15 cellular contexts compared by ENCODE assay signal in the genomic region with DNA sequence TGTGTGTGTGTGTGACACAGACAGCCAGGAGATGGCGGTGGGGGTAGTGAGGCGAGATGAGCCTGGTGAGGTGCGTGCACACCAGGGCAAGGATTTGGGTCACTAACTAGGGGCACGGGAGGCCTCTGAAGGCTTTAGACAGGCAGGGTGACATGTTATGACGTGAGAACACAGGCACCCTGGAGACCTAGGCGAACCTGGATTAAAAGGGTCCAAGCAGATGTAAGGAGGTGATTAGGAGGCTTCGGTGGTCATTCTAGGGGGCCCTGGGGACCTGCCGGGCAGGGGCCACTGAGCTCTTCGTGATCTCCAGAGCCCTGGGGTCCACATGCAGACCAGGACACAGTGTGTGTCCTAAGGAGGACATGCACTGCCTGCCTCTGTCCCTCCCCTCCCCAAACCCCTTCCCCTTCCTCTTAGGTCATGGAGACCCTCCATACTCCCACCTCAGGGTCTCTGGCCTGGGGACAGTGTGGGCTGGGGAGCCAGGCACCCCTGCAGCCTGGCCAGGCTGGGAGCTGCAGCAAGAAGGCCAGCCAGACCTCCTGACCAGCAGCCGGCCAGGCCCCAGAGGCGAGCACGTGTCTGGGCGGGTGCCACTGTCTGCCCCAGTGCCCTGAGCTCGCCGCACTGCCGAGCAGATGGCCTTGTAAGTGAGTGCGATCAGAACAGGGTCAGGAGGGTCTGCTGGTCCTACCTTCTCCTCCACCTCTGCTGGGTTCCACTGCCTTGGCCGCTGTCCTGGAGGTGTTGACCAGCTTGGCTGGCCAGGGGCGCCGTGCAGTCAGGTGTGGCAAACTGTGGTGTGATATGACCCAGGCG. TPM values are rescaled to one million over a fixed set of nuclear protein-coding genes. Genes with fewer than 3 reads are reported as not detected.
"Had no signal": no experiment of that assay in that cellular context is flagged by ENCODE, and none has a peak within 500 bp of the region (broad histone marks: within the 10 kb centered on the region; RNA-seq: fewer than 3 reads in every experiment).

No MANE protein-coding gene starts in this region.

- DNase-seq: activated CD4-positive, alpha-beta T cell treated with anti-CD3 and anti-CD28 coated beads, Interleukin-2, amount 50 U/mL, for 4 hours; activated CD4-positive, CD25-positive, alpha-beta regulatory T cell treated with anti-CD3 and anti-CD28 coated beads, Interleukin-2, amount 50 U/mL, for 72 hours; activated gamma-delta T cell; activated T-cell treated with anti-CD3 and anti-CD28 coated beads, Interleukin-2, amount 50 U/mL, for 4 hours; brain microvascular endothelial cell; cerebellar nuclear complex; left cardiac atrium; naive thymus-derived CD4-positive, alpha-beta T cell; ovary had no signal

- H3K4me3 ChIP-seq: dorsolateral prefrontal cortex, esophagus muscularis mucosa, ovary, tibial artery had no signal

- H3K4me1 ChIP-seq: esophagus muscularis mucosa, tibial artery had no signal

- H3K27me3 ChIP-seq: ovary had no signal

- ATAC-seq: activated T-cell treated with anti-CD3 and anti-CD28 coated beads, Interleukin-2, amount 50 U/mL, for 4 hours; naive thymus-derived CD4-positive, alpha-beta T cell had no signal

- H3K9me3 ChIP-seq: ovary had no signal

- H3K36me3 ChIP-seq: brain microvascular endothelial cell, esophagus muscularis mucosa, ovary, tibial artery had no signal

- H3K27ac ChIP-seq: brain microvascular endothelial cell, dorsolateral prefrontal cortex, esophagus muscularis mucosa, ovary, tibial artery had no signal

RNA-seq across cellular contexts. Expression of a gene that starts 40.2 kb away (rescaled TPM):
- total RNA-seq: activated T-cell treated with anti-CD3 and anti-CD28 coated beads, Interleukin-2, amount 50 U/mL, for 4 hours; esophagus muscularis mucosa; fibroblast of villous mesenchyme; left cardiac atrium; lung microvascular endothelial cell; naive thymus-derived CD4-positive, alpha-beta T cell; ovary; skeletal muscle tissue had no signal
- polyA plus RNA-seq: naive thymus-derived CD4-positive, alpha-beta T cell; ovary had no signal
